Comparison of ENCODE assay signal across 3 cellular contexts in the genomic region with DNA sequence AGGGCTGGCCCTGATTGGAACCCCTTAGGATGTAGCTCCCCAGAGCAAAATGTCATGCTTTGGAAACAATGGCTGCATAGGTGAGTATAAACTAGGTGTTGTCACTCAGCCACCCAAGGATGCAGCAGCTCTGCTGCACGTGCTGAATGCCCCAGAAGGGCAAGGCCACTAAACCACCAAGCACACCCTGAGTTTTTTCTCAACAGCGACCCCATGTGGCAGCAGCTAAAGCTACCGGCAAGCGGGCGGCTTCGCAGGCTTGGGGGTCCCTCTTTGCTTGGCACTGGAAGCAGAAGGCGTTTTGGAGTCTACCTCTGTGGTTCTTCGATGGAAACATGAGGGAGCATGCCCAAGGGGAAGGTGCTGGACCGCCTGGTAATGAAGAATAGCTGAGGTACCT.
TF ChIP-seq lines count a peak whose summit lies in the region.

No MANE protein-coding gene starts in this region.

TF ChIP-seq in IMR-90, 13 proteins besides CTCF, POLR2A, EP300 and RAD21:
- TF ChIP-seq NFE2L2 (IDR thresholded peaks at IDR 0.05; ENCODE audit: low read depth, low read length) (no peak), FOS (IDR thresholded peaks at IDR 0.05; ENCODE audit: low read depth, low read length) (no peak), CEBPB (IDR thresholded peaks at IDR 0.05; ENCODE audit: low read depth, low read length) (no peak), MXI1 (IDR thresholded peaks at IDR 0.05; ENCODE audit: borderline replicate concordance, low read depth, low read length) (no peak), RFX5 (IDR thresholded peaks at IDR 0.05; ENCODE audit: low read depth, low read length) (no peak)

TF ChIP-seq in H1, 55 proteins besides CTCF, POLR2A, EP300 and RAD21:
- TF ChIP-seq, protein P1, sequence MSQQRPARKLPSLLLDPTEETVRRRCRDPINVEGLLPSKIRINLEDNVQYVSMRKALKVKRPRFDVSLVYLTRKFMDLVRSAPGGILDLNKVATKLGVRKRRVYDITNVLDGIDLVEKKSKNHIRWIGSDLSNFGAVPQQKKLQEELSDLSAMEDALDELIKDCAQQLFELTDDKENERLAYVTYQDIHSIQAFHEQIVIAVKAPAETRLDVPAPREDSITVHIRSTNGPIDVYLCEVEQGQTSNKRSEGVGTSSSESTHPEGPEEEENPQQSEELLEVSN (IDR thresholded peaks at IDR 0.05) = peak; percentile 93
- TF ChIP-seq BACH1 (IDR thresholded peaks at IDR 0.05; ENCODE audit: low read length) = no peak
- TF ChIP-seq, protein P2, sequence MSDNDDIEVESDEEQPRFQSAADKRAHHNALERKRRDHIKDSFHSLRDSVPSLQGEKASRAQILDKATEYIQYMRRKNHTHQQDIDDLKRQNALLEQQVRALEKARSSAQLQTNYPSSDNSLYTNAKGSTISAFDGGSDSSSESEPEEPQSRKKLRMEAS (IDR thresholded peaks at IDR 0.05) = peak; percentile 98
- no peak for TF ChIP-seq ASH2L (IDR thresholded peaks at IDR 0.05; ENCODE audit: low read length)
- no peak for TF ChIP-seq CEBPB (IDR thresholded peaks at IDR 0.05; ENCODE audit: low read depth, low read length)

TF ChIP-seq in neural cell, 6 proteins besides CTCF, POLR2A, EP300 and RAD21:
- no peak for TF ChIP-seq TAF1 (IDR thresholded peaks at IDR 0.05; ENCODE audit: low read depth)
- TF ChIP-seq POLR2AphosphoS5 (IDR thresholded peaks at IDR 0.05) = no peak
- TF ChIP-seq, protein P3, sequence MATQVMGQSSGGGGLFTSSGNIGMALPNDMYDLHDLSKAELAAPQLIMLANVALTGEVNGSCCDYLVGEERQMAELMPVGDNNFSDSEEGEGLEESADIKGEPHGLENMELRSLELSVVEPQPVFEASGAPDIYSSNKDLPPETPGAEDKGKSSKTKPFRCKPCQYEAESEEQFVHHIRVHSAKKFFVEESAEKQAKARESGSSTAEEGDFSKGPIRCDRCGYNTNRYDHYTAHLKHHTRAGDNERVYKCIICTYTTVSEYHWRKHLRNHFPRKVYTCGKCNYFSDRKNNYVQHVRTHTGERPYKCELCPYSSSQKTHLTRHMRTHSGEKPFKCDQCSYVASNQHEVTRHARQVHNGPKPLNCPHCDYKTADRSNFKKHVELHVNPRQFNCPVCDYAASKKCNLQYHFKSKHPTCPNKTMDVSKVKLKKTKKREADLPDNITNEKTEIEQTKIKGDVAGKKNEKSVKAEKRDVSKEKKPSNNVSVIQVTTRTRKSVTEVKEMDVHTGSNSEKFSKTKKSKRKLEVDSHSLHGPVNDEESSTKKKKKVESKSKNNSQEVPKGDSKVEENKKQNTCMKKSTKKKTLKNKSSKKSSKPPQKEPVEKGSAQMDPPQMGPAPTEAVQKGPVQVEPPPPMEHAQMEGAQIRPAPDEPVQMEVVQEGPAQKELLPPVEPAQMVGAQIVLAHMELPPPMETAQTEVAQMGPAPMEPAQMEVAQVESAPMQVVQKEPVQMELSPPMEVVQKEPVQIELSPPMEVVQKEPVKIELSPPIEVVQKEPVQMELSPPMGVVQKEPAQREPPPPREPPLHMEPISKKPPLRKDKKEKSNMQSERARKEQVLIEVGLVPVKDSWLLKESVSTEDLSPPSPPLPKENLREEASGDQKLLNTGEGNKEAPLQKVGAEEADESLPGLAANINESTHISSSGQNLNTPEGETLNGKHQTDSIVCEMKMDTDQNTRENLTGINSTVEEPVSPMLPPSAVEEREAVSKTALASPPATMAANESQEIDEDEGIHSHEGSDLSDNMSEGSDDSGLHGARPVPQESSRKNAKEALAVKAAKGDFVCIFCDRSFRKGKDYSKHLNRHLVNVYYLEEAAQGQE (IDR thresholded peaks at IDR 0.05; ENCODE audit: borderline replicate concordance) = no peak
- no peak for TF ChIP-seq EZH2 (IDR thresholded peaks at IDR 0.05; ENCODE audit: borderline replicate concordance, insufficient read depth, low read length, poor library complexity, severe bottlenecking)
- no peak for TF ChIP-seq SMC3 (conservative IDR thresholded peaks at IDR 0.05; ENCODE audit: poor library complexity)
- no peak for TF ChIP-seq MXI1 (conservative IDR thresholded peaks at IDR 0.05; ENCODE audit: poor library complexity, severe bottlenecking)
